Comparison of ENCODE assay signal across 2 cellular contexts in genomic region chr2:176464886-176465564, GRCh38.
TF ChIP-seq lines count a peak whose summit lies in the region.

No MANE protein-coding gene starts in this region.

TF ChIP-seq in SK-N-SH, 30 proteins besides CTCF, POLR2A, EP300 and RAD21 (continued from another document):
- TF ChIP-seq CHD2 (IDR thresholded peaks at IDR 0.05; ENCODE audit: low read length, partially characterized antibody), result peak; percentile 7
- TF ChIP-seq FOXJ3 (CRISPR knock-in tag; IDR thresholded peaks at IDR 0.05), result peak; percentile 36; the same call in 1 of the 2 replicates
- TF ChIP-seq NRF1 (IDR thresholded peaks at IDR 0.05; ENCODE audit: low read depth, low read length), result no peak
- TF ChIP-seq MXI1 (IDR thresholded peaks at IDR 0.05; ENCODE audit: low read depth, low read length), result no peak
- TF ChIP-seq USF1 (IDR thresholded peaks at IDR 0.05; ENCODE audit: borderline replicate concordance, low read depth), result peak; percentile 68; the same call in 1 of the 2 replicates

TF ChIP-seq in neural cell, 6 proteins besides CTCF, POLR2A, EP300 and RAD21:
- TF ChIP-seq REST (IDR thresholded peaks at IDR 0.05; ENCODE audit: borderline replicate concordance) (peak; percentile 7), EZH2 (IDR thresholded peaks at IDR 0.05; ENCODE audit: borderline replicate concordance, insufficient read depth, low read length, poor library complexity, severe bottlenecking) (no peak), TAF1 (IDR thresholded peaks at IDR 0.05; ENCODE audit: low read depth) (peak; percentile 63), SMC3 (conservative IDR thresholded peaks at IDR 0.05; ENCODE audit: poor library complexity) (peak; percentile 28), POLR2AphosphoS5 (IDR thresholded peaks at IDR 0.05) (peak; percentile 47), MXI1 (conservative IDR thresholded peaks at IDR 0.05; ENCODE audit: poor library complexity, severe bottlenecking) (no peak)
